1 cellular context compared by ENCODE assay signal in the genomic region with DNA sequence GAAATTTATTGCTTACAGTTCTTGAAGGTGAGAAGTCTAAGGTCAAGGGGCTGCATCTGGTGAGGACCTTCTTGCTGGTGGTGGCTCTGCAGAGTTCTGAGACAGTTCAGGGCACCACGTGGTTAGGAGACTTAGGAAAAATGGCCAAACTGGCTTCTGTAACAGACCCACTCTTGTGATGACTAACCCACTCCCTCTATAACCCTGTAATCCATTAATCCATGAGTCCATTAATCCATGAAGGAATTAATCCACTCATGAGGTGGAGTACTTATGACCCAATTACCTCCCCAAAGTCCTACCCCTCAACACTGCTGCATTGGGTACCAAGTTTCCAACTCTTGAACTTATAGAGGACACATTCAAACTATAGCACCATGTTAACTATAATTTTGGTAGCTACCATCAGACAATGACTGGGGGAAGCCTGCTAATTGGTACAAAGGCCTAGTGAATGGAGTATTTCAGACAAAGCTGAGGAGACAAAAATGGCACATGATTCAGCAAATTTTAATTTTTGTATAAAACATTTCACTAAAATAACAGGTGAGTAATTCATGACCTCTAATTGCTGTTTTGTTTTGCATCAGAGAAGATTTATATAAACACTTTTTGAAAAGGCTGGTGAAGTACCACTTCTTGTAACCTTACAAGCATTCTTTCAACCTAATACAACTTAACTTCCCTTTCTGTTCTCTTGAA.
TF ChIP-seq lines count a peak whose summit lies in the region.

No MANE protein-coding gene starts in this region.

TF ChIP-seq in K562, 482 proteins besides CTCF, POLR2A, EP300 and RAD21:
- TF ChIP-seq NFE2 (IDR thresholded peaks at IDR 0.05; ENCODE audit: low read depth) (peak; percentile 46; the same call in 1 of the 2 replicates), ZNF444 (CRISPR knock-in tag; IDR thresholded peaks at IDR 0.05) (no peak), NCOA1 (IDR thresholded peaks at IDR 0.05; ENCODE audit: low read depth) (no peak), CXXC5 (CRISPR knock-in tag; IDR thresholded peaks at IDR 0.05) (no peak), C11orf30 (IDR thresholded peaks at IDR 0.05; ENCODE audit: low read depth) (peak; percentile 53), ZNF316 (IDR thresholded peaks at IDR 0.05) (peak; percentile 74), ZMIZ1 (IDR thresholded peaks at IDR 0.05; ENCODE audit: low read depth in 2 of 2, low read length in 2 of 2) (no peak), MAFG (tag; conservative IDR thresholded peaks at IDR 0.05) (peak; percentile 51; the same call in 1 of the 2 replicates)
